14 cellular contexts compared by ENCODE assay signal in genomic region chr11:15985127-15985862, GRCh38.
"Had no signal": no experiment of that assay in that cellular context is flagged by ENCODE, and none has a peak within 500 bp of the region (broad histone marks: within the 10 kb centered on the region; RNA-seq: fewer than 3 reads in every experiment).

No MANE protein-coding gene starts in this region.

- H3K9me3 Mint-ChIP-seq: activated naive CD4-positive, alpha-beta T cell treated with anti-CD3 and anti-CD28 coated beads, Interleukin-2, amount 50 U/mL, for 24 hours had no signal

- H3K4me3 ChIP-seq: cardiac muscle cell, hepatocyte, vagina had no signal

- H3K27ac ChIP-seq: cardiac muscle cell, hepatocyte, vagina had no signal

- FAIRE-seq: colon, endothelial cell of umbilical vein, small intestine had no signal

- H2AFZ ChIP-seq: hepatocyte had no signal

- DNase-seq: activated effector memory CD4-positive, alpha-beta T cell treated with Interleukin-2 at 50 U/mL for 16 hours; activated T-cell treated with anti-CD3 and anti-CD28 coated beads, Interleukin-2, amount 50 U/mL, for 1 hour; naive thymus-derived CD4-positive, alpha-beta T cell; nucleus accumbens; right cardiac atrium; small intestine; T-helper 2 cell had no signal

- H3K4me2 ChIP-seq: hepatocyte had no signal

- H3K9me3 ChIP-seq: vagina had no signal

- H3K27me3 Mint-ChIP-seq: activated naive CD4-positive, alpha-beta T cell treated with anti-CD3 and anti-CD28 coated beads, Interleukin-2, amount 50 U/mL, for 24 hours; naive thymus-derived CD4-positive, alpha-beta T cell had no signal

- H3K27me3 ChIP-seq: hepatocyte, vagina had no signal

- H3K4me3 Mint-ChIP-seq: activated naive CD4-positive, alpha-beta T cell treated with anti-CD3 and anti-CD28 coated beads, Interleukin-2, amount 50 U/mL, for 24 hours; naive thymus-derived CD4-positive, alpha-beta T cell had no signal

- H3K4me1 Mint-ChIP-seq: activated naive CD4-positive, alpha-beta T cell treated with anti-CD3 and anti-CD28 coated beads, Interleukin-2, amount 50 U/mL, for 24 hours; naive thymus-derived CD4-positive, alpha-beta T cell had no signal

- H3K4me1 ChIP-seq: vagina had no signal

- H3K36me3 ChIP-seq: cardiac muscle cell, vagina had no signal

- H3K79me2 ChIP-seq: hepatocyte had no signal

- H3K36me3 Mint-ChIP-seq: activated naive CD4-positive, alpha-beta T cell treated with anti-CD3 and anti-CD28 coated beads, Interleukin-2, amount 50 U/mL, for 24 hours; naive thymus-derived CD4-positive, alpha-beta T cell had no signal

- H3K27ac Mint-ChIP-seq: activated naive CD4-positive, alpha-beta T cell treated with anti-CD3 and anti-CD28 coated beads, Interleukin-2, amount 50 U/mL, for 24 hours; naive thymus-derived CD4-positive, alpha-beta T cell; progenitor cell of endocrine pancreas had no signal
